1 cellular context compared by ENCODE assay signal in genomic region chr12:110543252-110543959, GRCh38.
TF ChIP-seq lines count a peak whose summit lies in the region.

No MANE protein-coding gene starts in this region.

TF ChIP-seq in GM12878, 131 proteins besides CTCF, POLR2A, EP300 and RAD21 (continued from another document):
- TF ChIP-seq, protein P1, sequence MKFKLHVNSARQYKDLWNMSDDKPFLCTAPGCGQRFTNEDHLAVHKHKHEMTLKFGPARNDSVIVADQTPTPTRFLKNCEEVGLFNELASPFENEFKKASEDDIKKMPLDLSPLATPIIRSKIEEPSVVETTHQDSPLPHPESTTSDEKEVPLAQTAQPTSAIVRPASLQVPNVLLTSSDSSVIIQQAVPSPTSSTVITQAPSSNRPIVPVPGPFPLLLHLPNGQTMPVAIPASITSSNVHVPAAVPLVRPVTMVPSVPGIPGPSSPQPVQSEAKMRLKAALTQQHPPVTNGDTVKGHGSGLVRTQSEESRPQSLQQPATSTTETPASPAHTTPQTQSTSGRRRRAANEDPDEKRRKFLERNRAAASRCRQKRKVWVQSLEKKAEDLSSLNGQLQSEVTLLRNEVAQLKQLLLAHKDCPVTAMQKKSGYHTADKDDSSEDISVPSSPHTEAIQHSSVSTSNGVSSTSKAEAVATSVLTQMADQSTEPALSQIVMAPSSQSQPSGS (IDR thresholded peaks at IDR 0.05; ENCODE audit: low read length) = no peak
- peak; percentile 72 for TF ChIP-seq RUNX3 (IDR thresholded peaks at IDR 0.05; ENCODE audit: low read length)
- no peak for TF ChIP-seq FOXK2 (IDR thresholded peaks at IDR 0.05)
- TF ChIP-seq EZH2 (IDR thresholded peaks at IDR 0.05; ENCODE audit: borderline replicate concordance, control insufficient read depth, low read depth, low read length) = no peak
- no peak; the same call in 1 of the 2 replicates for TF ChIP-seq POLR2AphosphoS5 (IDR thresholded peaks at IDR 0.05; ENCODE audit: low read length)
- TF ChIP-seq ETV6 (conservative IDR thresholded peaks at IDR 0.05 in 1 of 2, IDR thresholded peaks at IDR 0.05 in 1 of 2; ENCODE audit: borderline replicate concordance in 1 of 2, low read depth in 1 of 2) = no peak
- TF ChIP-seq, protein P2, sequence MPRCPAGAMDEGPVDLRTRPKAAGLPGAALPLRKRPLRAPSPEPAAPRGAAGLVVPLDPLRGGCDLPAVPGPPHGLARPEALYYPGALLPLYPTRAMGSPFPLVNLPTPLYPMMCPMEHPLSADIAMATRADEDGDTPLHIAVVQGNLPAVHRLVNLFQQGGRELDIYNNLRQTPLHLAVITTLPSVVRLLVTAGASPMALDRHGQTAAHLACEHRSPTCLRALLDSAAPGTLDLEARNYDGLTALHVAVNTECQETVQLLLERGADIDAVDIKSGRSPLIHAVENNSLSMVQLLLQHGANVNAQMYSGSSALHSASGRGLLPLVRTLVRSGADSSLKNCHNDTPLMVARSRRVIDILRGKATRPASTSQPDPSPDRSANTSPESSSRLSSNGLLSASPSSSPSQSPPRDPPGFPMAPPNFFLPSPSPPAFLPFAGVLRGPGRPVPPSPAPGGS (IDR thresholded peaks at IDR 0.05; ENCODE audit: borderline replicate concordance, insufficient read depth, low read depth, low read length, poor library complexity, severe bottlenecking) = no peak
- TF ChIP-seq SKIL (IDR thresholded peaks at IDR 0.05; ENCODE audit: low read depth, poor library complexity, severe bottlenecking) = peak; percentile 44
- TF ChIP-seq SIX5 (IDR thresholded peaks at IDR 0.05; ENCODE audit: low read depth, low read length, severe bottlenecking) = no peak
- TF ChIP-seq PRDM15 (CRISPR knock-in tag; IDR thresholded peaks at IDR 0.05) = no peak
- no peak for TF ChIP-seq CBFB (IDR thresholded peaks at IDR 0.05; ENCODE audit: low read depth)
- TF ChIP-seq NFYA (IDR thresholded peaks at IDR 0.05; ENCODE audit: borderline replicate concordance, low read depth, low read length) = no peak
- TF ChIP-seq, protein P3, sequence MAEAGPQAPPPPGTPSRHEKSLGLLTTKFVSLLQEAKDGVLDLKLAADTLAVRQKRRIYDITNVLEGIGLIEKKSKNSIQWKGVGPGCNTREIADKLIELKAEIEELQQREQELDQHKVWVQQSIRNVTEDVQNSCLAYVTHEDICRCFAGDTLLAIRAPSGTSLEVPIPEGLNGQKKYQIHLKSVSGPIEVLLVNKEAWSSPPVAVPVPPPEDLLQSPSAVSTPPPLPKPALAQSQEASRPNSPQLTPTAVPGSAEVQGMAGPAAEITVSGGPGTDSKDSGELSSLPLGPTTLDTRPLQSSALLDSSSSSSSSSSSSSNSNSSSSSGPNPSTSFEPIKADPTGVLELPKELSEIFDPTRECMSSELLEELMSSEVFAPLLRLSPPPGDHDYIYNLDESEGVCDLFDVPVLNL (IDR thresholded peaks at IDR 0.05; ENCODE audit: low read depth, low read length) = no peak
- no peak for TF ChIP-seq ATF3 (IDR thresholded peaks at IDR 0.05; ENCODE audit: borderline replicate concordance, extremely low read depth, low read depth, low read length)
- TF ChIP-seq HCFC1 (IDR thresholded peaks at IDR 0.05; ENCODE audit: low read length) = no peak
- TF ChIP-seq CHD2 (IDR thresholded peaks at IDR 0.05; ENCODE audit: borderline replicate concordance, low read depth, low read length) = peak; percentile 53; the same call in 1 of the 2 replicates
- TF ChIP-seq BRCA1 (IDR thresholded peaks at IDR 0.05; ENCODE audit: low read depth, low read length) = no peak
- TF ChIP-seq HDAC6 (IDR thresholded peaks at IDR 0.05; ENCODE audit: unreplicated experiment) = no peak
- TF ChIP-seq, protein P4, sequence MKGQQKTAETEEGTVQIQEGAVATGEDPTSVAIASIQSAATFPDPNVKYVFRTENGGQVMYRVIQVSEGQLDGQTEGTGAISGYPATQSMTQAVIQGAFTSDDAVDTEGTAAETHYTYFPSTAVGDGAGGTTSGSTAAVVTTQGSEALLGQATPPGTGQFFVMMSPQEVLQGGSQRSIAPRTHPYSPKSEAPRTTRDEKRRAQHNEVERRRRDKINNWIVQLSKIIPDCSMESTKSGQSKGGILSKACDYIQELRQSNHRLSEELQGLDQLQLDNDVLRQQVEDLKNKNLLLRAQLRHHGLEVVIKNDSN (IDR thresholded peaks at IDR 0.05; ENCODE audit: borderline replicate concordance, extremely low read length, insufficient read depth, low read depth, low read length) = no peak
- peak; percentile 74 to 82 for TF ChIP-seq BHLHE40 (IDR thresholded peaks at IDR 0.05; ENCODE audit: borderline replicate concordance in 1 of 2, low read depth in 2 of 2, low read length in 1 of 2)
- TF ChIP-seq TAF1 (IDR thresholded peaks at IDR 0.05; ENCODE audit: borderline replicate concordance, low read depth, low read length) = no peak
- TF ChIP-seq CHD4 (IDR thresholded peaks at IDR 0.05) = no peak
- TF ChIP-seq POLR2AphosphoS2 (IDR thresholded peaks at IDR 0.05; ENCODE audit: low read depth, low read length) = 0 out of 2 replicates have a peak, but pooled peaks have one; percentile 31
- TF ChIP-seq CHD1 (IDR thresholded peaks at IDR 0.05; ENCODE audit: low read depth, low read length) = no peak
- peak; percentile 67 for TF ChIP-seq SMAD1 (IDR thresholded peaks at IDR 0.05; ENCODE audit: low read depth, partially characterized antibody)
- no peak for TF ChIP-seq TARDBP (IDR thresholded peaks at IDR 0.05; ENCODE audit: borderline replicate concordance)
- TF ChIP-seq STAT1 (conservative IDR thresholded peaks at IDR 0.05) = no peak
- TF ChIP-seq TCF12 (IDR thresholded peaks at IDR 0.05; ENCODE audit: low read depth, low read length) = 0 out of 2 replicates have a peak, but pooled peaks have one; percentile 46
- TF ChIP-seq ZBED1 (IDR thresholded peaks at IDR 0.05; ENCODE audit: borderline replicate concordance) = no peak
- TF ChIP-seq NFIC (IDR thresholded peaks at IDR 0.05; ENCODE audit: low read depth, low read length) = no peak
- TF ChIP-seq, protein P5, sequence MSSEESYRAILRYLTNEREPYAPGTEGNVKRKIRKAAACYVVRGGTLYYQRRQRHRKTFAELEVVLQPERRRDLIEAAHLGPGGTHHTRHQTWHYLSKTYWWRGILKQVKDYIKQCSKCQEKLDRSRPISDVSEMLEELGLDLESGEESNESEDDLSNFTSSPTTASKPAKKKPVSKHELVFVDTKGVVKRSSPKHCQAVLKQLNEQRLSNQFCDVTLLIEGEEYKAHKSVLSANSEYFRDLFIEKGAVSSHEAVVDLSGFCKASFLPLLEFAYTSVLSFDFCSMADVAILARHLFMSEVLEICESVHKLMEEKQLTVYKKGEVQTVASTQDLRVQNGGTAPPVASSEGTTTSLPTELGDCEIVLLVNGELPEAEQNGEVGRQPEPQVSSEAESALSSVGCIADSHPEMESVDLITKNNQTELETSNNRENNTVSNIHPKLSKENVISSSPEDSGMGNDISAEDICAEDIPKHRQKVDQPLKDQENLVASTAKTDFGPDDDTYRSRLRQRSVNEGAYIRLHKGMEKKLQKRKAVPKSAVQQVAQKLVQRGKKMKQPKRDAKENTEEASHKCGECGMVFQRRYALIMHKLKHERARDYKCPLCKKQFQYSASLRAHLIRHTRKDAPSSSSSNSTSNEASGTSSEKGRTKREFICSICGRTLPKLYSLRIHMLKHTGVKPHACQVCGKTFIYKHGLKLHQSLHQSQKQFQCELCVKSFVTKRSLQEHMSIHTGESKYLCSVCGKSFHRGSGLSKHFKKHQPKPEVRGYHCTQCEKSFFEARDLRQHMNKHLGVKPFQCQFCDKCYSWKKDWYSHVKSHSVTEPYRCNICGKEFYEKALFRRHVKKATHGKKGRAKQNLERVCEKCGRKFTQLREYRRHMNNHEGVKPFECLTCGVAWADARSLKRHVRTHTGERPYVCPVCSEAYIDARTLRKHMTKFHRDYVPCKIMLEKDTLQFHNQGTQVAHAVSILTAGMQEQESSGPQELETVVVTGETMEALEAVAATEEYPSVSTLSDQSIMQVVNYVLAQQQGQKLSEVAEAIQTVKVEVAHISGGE (CRISPR knock-in tag; IDR thresholded peaks at IDR 0.05) = no peak
- TF ChIP-seq POU2F2 (IDR thresholded peaks at IDR 0.05; ENCODE audit: borderline replicate concordance, low read depth, low read length) = no peak; the same call in 2 of the 3 replicates
- no peak for TF ChIP-seq RCOR1 (conservative IDR thresholded peaks at IDR 0.05; ENCODE audit: low read depth, low read length)
- TF ChIP-seq ESRRA (IDR thresholded peaks at IDR 0.05; ENCODE audit: low read length) = no peak
- TF ChIP-seq SMAD5 (IDR thresholded peaks at IDR 0.05; ENCODE audit: low read depth) = no peak
- TF ChIP-seq SRF (IDR thresholded peaks at IDR 0.05; ENCODE audit: low read depth in 2 of 2, low read length in 2 of 2) = no peak
- TF ChIP-seq SREBF2 (IDR thresholded peaks at IDR 0.05; ENCODE audit: low read length) = no peak
- peak; percentile 66; the same call in 1 of the 2 replicates for TF ChIP-seq NBN (IDR thresholded peaks at IDR 0.05)
